In genomic region chr2:12950957-12951656, GRCh38 we compare ENCODE assay signal across 1 cellular context.
TF ChIP-seq lines count a peak whose summit lies in the region.

No MANE protein-coding gene starts in this region.

TF ChIP-seq in SK-N-SH, 30 proteins besides CTCF, POLR2A, EP300 and RAD21 (continued from another document):
- TF ChIP-seq ZBTB33 (IDR thresholded peaks at IDR 0.05; ENCODE audit: borderline replicate concordance, low read depth) = no peak
- peak; percentile 13; the same call in 1 of the 2 replicates for TF ChIP-seq NFIC (IDR thresholded peaks at IDR 0.05; ENCODE audit: borderline replicate concordance)
- TF ChIP-seq CHD2 (IDR thresholded peaks at IDR 0.05; ENCODE audit: low read length, partially characterized antibody) = no peak
- TF ChIP-seq JUND (IDR thresholded peaks at IDR 0.05) = peak; percentile 37
- TF ChIP-seq PBX3 (IDR thresholded peaks at IDR 0.05) = peak; percentile 71
- TF ChIP-seq MXI1 (IDR thresholded peaks at IDR 0.05; ENCODE audit: low read depth, low read length) = no peak
- TF ChIP-seq TCF12 (IDR thresholded peaks at IDR 0.05) = peak; percentile 75; the same call in 1 of the 2 replicates
- no peak for TF ChIP-seq ELF1 (IDR thresholded peaks at IDR 0.05)
- TF ChIP-seq RFX5 (IDR thresholded peaks at IDR 0.05; ENCODE audit: low read length) = no peak
- no peak for TF ChIP-seq TAF1 (IDR thresholded peaks at IDR 0.05; ENCODE audit: borderline replicate concordance, low read depth, low read length)
- TF ChIP-seq MEF2A (IDR thresholded peaks at IDR 0.05; ENCODE audit: borderline replicate concordance, low read depth) = no peak
- TF ChIP-seq REST (IDR thresholded peaks at IDR 0.05; ENCODE audit: low read depth, low read length) = no peak
- no peak for TF ChIP-seq POLR2AphosphoS5 (IDR thresholded peaks at IDR 0.05; ENCODE audit: low read depth, low read length)
- no peak for TF ChIP-seq YY1 (IDR thresholded peaks at IDR 0.05; ENCODE audit: low read depth)
- no peak for TF ChIP-seq RXRA (IDR thresholded peaks at IDR 0.05; ENCODE audit: borderline replicate concordance, low read depth)
- no peak for TF ChIP-seq FOXM1 (IDR thresholded peaks at IDR 0.05; ENCODE audit: low read depth)
